Comparison of ENCODE assay signal across 1 cellular context in the genomic region with DNA sequence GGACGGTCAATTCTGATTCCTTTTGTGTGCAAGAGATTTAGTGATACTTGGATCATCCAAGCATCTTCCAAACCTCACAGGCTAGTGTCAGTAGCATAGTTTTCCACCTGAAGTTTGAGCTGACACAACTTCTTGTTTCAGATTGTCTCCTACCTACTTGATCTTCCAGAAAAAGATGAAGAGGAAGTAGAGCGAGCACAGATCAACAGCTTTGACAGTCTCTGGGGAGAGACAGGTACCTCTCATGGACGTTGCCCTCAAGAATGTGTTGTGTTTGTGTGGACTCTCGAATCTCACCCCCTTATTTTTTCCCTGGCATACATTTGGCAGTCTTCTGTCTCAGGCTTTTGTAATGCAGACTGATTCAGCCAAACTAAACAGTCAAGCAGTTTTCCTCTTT.
TF ChIP-seq lines count a peak whose summit lies in the region.

No MANE protein-coding gene starts in this region.

TF ChIP-seq in IMR-90, 13 proteins besides CTCF, POLR2A, EP300 and RAD21:
- TF ChIP-seq MAFK (IDR thresholded peaks at IDR 0.05; ENCODE audit: low read depth, low read length) (no peak), RFX5 (IDR thresholded peaks at IDR 0.05; ENCODE audit: low read depth, low read length) (no peak)
